8 cellular contexts compared by ENCODE assay signal in the genomic region with DNA sequence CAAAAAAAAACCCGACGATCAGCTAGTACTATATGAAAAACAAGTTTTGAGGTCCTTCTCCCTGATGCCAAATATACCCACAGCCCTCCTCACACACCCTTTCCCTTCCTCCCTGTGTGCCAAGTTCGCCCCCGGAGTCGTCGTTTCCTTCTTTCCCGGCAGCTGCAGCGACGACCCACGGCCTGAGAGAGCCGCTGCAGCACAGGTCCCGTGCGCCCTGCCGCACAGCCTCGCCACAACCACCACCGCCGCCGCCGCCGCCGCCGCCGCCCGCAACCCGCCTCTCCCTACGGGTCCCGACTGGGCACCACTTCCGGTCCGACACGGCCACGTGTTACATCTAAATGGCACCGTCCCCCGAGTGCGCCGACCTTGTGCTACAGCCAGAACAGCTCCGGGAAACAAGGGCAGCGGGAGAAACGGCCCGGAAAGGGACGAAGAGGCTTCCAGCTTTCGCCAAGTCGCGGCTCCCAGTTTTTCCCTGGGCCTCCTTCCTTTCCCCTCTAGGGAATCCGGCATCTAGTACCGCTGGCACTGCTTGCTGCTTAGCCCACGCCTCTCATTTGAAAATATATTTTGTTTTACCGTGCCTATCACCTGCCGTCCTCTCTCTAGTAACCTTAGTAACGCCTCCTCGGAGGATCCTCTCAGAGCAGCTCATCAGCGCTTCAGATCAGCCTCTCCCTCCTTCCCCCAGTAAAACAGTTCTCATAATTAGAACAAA. TPM values are rescaled to one million over a fixed set of nuclear protein-coding genes. Genes with fewer than 3 reads are reported as not detected.
DNase-seq lines count a peak whose midpoint lies in the region; ATAC-seq lines count a peak whose summit lies in the region.

A gene with protein sequence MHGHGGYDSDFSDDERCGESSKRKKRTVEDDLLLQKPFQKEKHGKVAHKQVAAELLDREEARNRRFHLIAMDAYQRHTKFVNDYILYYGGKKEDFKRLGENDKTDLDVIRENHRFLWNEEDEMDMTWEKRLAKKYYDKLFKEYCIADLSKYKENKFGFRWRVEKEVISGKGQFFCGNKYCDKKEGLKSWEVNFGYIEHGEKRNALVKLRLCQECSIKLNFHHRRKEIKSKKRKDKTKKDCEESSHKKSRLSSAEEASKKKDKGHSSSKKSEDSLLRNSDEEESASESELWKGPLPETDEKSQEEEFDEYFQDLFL (minus strand): TSS at position 315 of the 724 bp plus-strand sequence. CDS start 2,486 bp downstream, outside the sequence.

- H3K9ac ChIP-seq in BLaER1, result peak within 1 kb of the TSS; percentile 89

- peaks cover 10% of the 10 kb centered on the region for H3K36me3 ChIP-seq in BLaER1

- H3K4me1 ChIP-seq in BLaER1, result peaks cover 21% of the 10 kb centered on the region

- DNase-seq in GM19238 (ENCODE audit: insufficient read length, low spot score) (peak; percentile 58), NCI-H510A treated with DMSO at 0.1 percent for 48 hours (lab: John Stamatoyannopoulos, UW) (peak; percentile 88), cortex of kidney (lab: John Stamatoyannopoulos, UW) (peak; percentile 57), left lobe of liver (ENCODE audit: low spot score) (peak; percentile 80)
- DNase-seq in activated CD4-positive, alpha-beta T cell treated with anti-CD3 and anti-CD28 coated beads for 48 hours, result peak; percentile 92
- peak; percentile 91 to 92 for DNase-seq in stimulated activated CD4-positive, alpha-beta T cell treated with anti-CD3 and anti-CD28 coated beads, Interleukin-2, amount 100 ng/mL, for 24 hours

- no peaks in the 10 kb centered on the region for H3K27me3 ChIP-seq in BLaER1

- ATAC-seq in HG03439 (IDR thresholded peaks at IDR 0.05; ENCODE audit: unreplicated experiment) (peak; percentile 88), left lobe of liver (peak; percentile 96)

- no peaks in the 10 kb centered on the region for H3K9me3 ChIP-seq in BLaER1

- H3K4me3 ChIP-seq in BLaER1, result peak within 1 kb of the TSS; percentile 78

- H4K20me1 ChIP-seq in BLaER1, result no peaks in the 10 kb centered on the region

- peak within 1 kb of the TSS; percentile 91 for H3K4me2 ChIP-seq in BLaER1

- H3K27ac ChIP-seq in BLaER1, result peak within 1 kb of the TSS; percentile 78

RNA-seq across cellular contexts. Expression of the gene that starts here (rescaled TPM):
- total RNA-seq in left lobe of liver, result 2.9 TPM

Comparison
In these comparisons a context has a peak if more than half of its experiments do, and no peak if none do; other contexts are left out.
1. Peak in every context shown above with its lines: DNase-seq, ATAC-seq, H3K4me3 ChIP-seq and H3K27ac ChIP-seq.